In genomic region chr17:70110443-70110880, GRCh38 we compare ENCODE assay signal across 17 cellular contexts. TPM values are rescaled to one million over a fixed set of nuclear protein-coding genes. Genes with fewer than 3 reads are reported as not detected.
A peak's percentile ranks its signal among the peaks of the same experiment; 100 is the strongest.
DNase-seq lines count a peak whose midpoint lies in the region; ATAC-seq and TF ChIP-seq lines count a peak whose summit lies in the region.
"Had no signal": no experiment of that assay in that cellular context is flagged by ENCODE, and none has a peak within 500 bp of the region (broad histone marks: within the 10 kb centered on the region; RNA-seq: fewer than 3 reads in every experiment).

No MANE protein-coding gene starts in this region.

- H3K4me3 ChIP-seq in heart right ventricle (no peak overlapping the region), right atrium auricular region (no peak overlapping the region), epithelial cell of esophagus (ENCODE audit: low read length) (no peak overlapping the region), mucosa of descending colon (no peak overlapping the region), aorta (ENCODE audit: low read length in 2 of 2) (no peak overlapping the region), H7 (ENCODE audit: insufficient read depth, low read depth, low read length) (no peak overlapping the region)

- H3K4me1 ChIP-seq in heart right ventricle (peaks cover 3 to 30% (median 15%) of the 10 kb centered on the region in 9 donors), right atrium auricular region (peaks cover 0 to 11% of the 10 kb centered on the region in 2 donors), mucosa of descending colon (ENCODE audit: low read depth) (no peaks in the 10 kb centered on the region), aorta (ENCODE audit: control insufficient read depth in 1 of 2, insufficient read depth in 2 of 2, low read length in 2 of 2) (no peaks in the 10 kb centered on the region)

- no peak overlapping the region for H3K27ac Mint-ChIP-seq in CD14-positive monocyte
- H3K27ac Mint-ChIP-seq: activated T-helper 2 cell treated with anti-CD3 and anti-CD28 coated beads, Interferon-gamma antibody, Interleukin-2, Interleukin-4, amounts not matched to agents 10 μg/mL and 5 μg/mL and 100 μg/mL, durations not matched to agents 14 hours and 24 hours and 36 hours; naive thymus-derived CD8-positive, alpha-beta T cell; type B pancreatic cell had no signal

- H3K27ac ChIP-seq in heart right ventricle (peak overlapping the region in 8 of 10 donors; percentile 3 to 77 (median 54)), right atrium auricular region (no peak overlapping the region), aorta (ENCODE audit: low read depth in 1 of 2, low read length in 2 of 2) (no peak overlapping the region)

- H3K36me3 Mint-ChIP-seq in CD14-positive monocyte, result no peaks in the 10 kb centered on the region
- H3K36me3 Mint-ChIP-seq: type B pancreatic cell had no signal

- ATAC-seq in heart right ventricle, result peak; percentile 63 to 95 (median 76)
- peak; percentile 35 for ATAC-seq in mucosa of descending colon
- ATAC-seq in aorta (ENCODE audit: low FRiP score), result peak; percentile 49
- ATAC-seq: naive thymus-derived CD8-positive, alpha-beta T cell had no signal

- DNase-seq in heart right ventricle (peak in 1 of 2 donors; percentile 49), right atrium auricular region (ENCODE audit: low spot score) (no peak), epithelial cell of esophagus (ENCODE audit: low read depth) (peak; percentile 65), mucosa of descending colon (no peak), aorta (no peak), cerebellar cortex (ENCODE audit: low spot score) (no peak), H7 (no peak), CD14-positive monocyte (ENCODE audit: low spot score) (no peak)
- DNase-seq: ACHN; activated CD4-positive, alpha-beta T cell treated with anti-CD3 and anti-CD28 coated beads, Interleukin-2, amount 50 U/mL, for 1 hour; caudate nucleus; Karpas-422; naive thymus-derived CD8-positive, alpha-beta T cell; NCI-H187 treated with DMSO at 0.1 percent for 48 hours; T-helper 1 cell had no signal

- H3K27me3 ChIP-seq in heart right ventricle, result no peaks in the 10 kb centered on the region
- H3K27me3 ChIP-seq in right atrium auricular region, result no peaks in the 10 kb centered on the region
- H3K27me3 ChIP-seq in aorta (ENCODE audit: control insufficient read depth in 1 of 2, insufficient read depth in 2 of 2, low read length in 1 of 2), result no peaks in the 10 kb centered on the region
- H3K27me3 ChIP-seq in H7 (ENCODE audit: control insufficient read depth, insufficient read depth, low read length), result no peaks in the 10 kb centered on the region

- intact Hi-C loops in heart right ventricle (cut with DNase I) (no loop called here), mucosa of descending colon (cut with DNase I, micrococcal nuclease) (no loop called here), aorta (cut with DNase I) (no loop called here), CD14-positive monocyte (cut with micrococcal nuclease) (no loop called here)

- no peak overlapping the region for H3K4me3 Mint-ChIP-seq in CD14-positive monocyte
- H3K4me3 Mint-ChIP-seq: naive thymus-derived CD8-positive, alpha-beta T cell; type B pancreatic cell had no signal

- H3K9me3 ChIP-seq in heart right ventricle (no peaks in the 10 kb centered on the region), right atrium auricular region (no peaks in the 10 kb centered on the region), mucosa of descending colon (no peaks in the 10 kb centered on the region), aorta (ENCODE audit: control insufficient read depth, low read length) (no peaks in the 10 kb centered on the region)

- no peaks in the 10 kb centered on the region for H3K36me3 ChIP-seq in heart right ventricle
- no peaks in the 10 kb centered on the region for H3K36me3 ChIP-seq in right atrium auricular region
- H3K36me3 ChIP-seq in mucosa of descending colon (ENCODE audit: low read depth), result no peaks in the 10 kb centered on the region
- H3K36me3 ChIP-seq in aorta (ENCODE audit: control insufficient read depth in 1 of 2, insufficient read depth in 2 of 2, low read length in 1 of 2), result no peaks in the 10 kb centered on the region
- H3K36me3 ChIP-seq in H7 (replicated peaks; ENCODE audit: control insufficient read depth, insufficient read depth, low read length), result no peaks in the 10 kb centered on the region

- 50 to 60% methylated on average over 7 of the region's 7 CpGs for WGBS in heart right ventricle, 2 donors
- WGBS in aorta, 2 donors, result 19 to 40% methylated on average over 7 of the region's 7 CpGs

- peaks cover 0 to 3% (median 2%) of the 10 kb centered on the region in 3 donors for H3K27me3 Mint-ChIP-seq in CD14-positive monocyte (ENCODE audit: low read depth in 3 of 3)
- H3K27me3 Mint-ChIP-seq: type B pancreatic cell had no signal

- H3K4me1 Mint-ChIP-seq in CD14-positive monocyte, result peaks cover 1% of the 10 kb centered on the region
- H3K4me1 Mint-ChIP-seq: naive thymus-derived CD8-positive, alpha-beta T cell had no signal

- H3K9me3 Mint-ChIP-seq in CD14-positive monocyte, result peaks cover 0 to 7% (median 3%) of the 10 kb centered on the region in 7 donors
- H3K9me3 Mint-ChIP-seq: activated T-helper 2 cell treated with anti-CD3 and anti-CD28 coated beads, Interferon-gamma antibody, Interleukin-2, Interleukin-4, amounts not matched to agents 10 μg/mL and 5 μg/mL and 100 μg/mL, durations not matched to agents 14 hours and 24 hours and 36 hours had no signal

- TF ChIP-seq CTCF in heart right ventricle (IDR thresholded peaks at IDR 0.05) (no peak), right atrium auricular region (IDR thresholded peaks at IDR 0.05) (no peak), epithelial cell of esophagus (IDR thresholded peaks at IDR 0.05; ENCODE audit: insufficient read depth, low read depth, low read length, missing control alignments) (no peak), mucosa of descending colon (IDR thresholded peaks at IDR 0.05) (no peak), CD14-positive monocyte (IDR thresholded peaks at IDR 0.05) (no peak)

RNA-seq across cellular contexts. Expression of gene KCNJ16, which starts 35.4 kb away (rescaled TPM):
- under 1 TPM in 4 of 10 donors, not detected in 6; 0.09 to 0.24 (median 0.14) TPM for total RNA-seq in heart right ventricle
- not detected for polyA plus RNA-seq in heart right ventricle
- under 1 TPM in 1 of 2 donors, not detected in 1; 0.59 TPM for total RNA-seq in right atrium auricular region
- 1 to 10 TPM in 1 of 3 donors, under 1 TPM in 1, not detected in 1; 0.09 to 1.1 TPM for total RNA-seq in mucosa of descending colon
- total RNA-seq in aorta, result under 1 TPM in 1 of 2 donors, not detected in 1; 0.24 TPM
- not detected for polyA plus RNA-seq in aorta
- 0.07 and 0.76 TPM in 2 replicates for total RNA-seq in H7 (2014; rRNA removed; shearing (Covaris generic))
- polyA plus RNA-seq in CD14-positive monocyte, result not detected
- total RNA-seq: activated T-helper 2 cell treated with anti-CD3 and anti-CD28 coated beads, Interferon-gamma antibody, Interleukin-2, Interleukin-4, amounts not matched to agents 10 μg/mL and 5 μg/mL and 100 μg/mL, durations not matched to agents 14 hours and 24 hours and 36 hours; naive thymus-derived CD8-positive, alpha-beta T cell had no signal
- polyA plus RNA-seq: naive thymus-derived CD8-positive, alpha-beta T cell had no signal

RNA-seq across cellular contexts. Expression of gene KCNJ2, which starts 58.9 kb away (rescaled TPM):
- total RNA-seq in heart right ventricle, result 10 to 100 TPM; 16.7 to 76.0 (median 46.8) TPM
- 10 to 100 TPM in 1 of 2 donors, 1 to 10 TPM in 1; 3.0 to 31.7 TPM for polyA plus RNA-seq in heart right ventricle
- total RNA-seq in right atrium auricular region, result 10 to 100 TPM in 1 of 2 donors, 1 to 10 TPM in 1; 7.2 to 10.7 TPM
- 10 to 100 TPM in 2 of 3 donors, 1 to 10 TPM in 1; 9.2 to 17.3 (median 14.4) TPM for total RNA-seq in mucosa of descending colon
- 1 to 10 TPM; 3.1 to 5.1 TPM for total RNA-seq in aorta
- under 1 TPM in 1 of 2 donors, not detected in 1; 0.75 TPM for polyA plus RNA-seq in aorta
- total RNA-seq in H7 (2014; rRNA removed; shearing (Covaris generic)), result 0.11 and 0.14 TPM in 2 replicates
- polyA plus RNA-seq in CD14-positive monocyte, result 1 to 10 TPM in 1 of 2 donors, under 1 TPM in 1; 0.37 to 2.0 TPM
- total RNA-seq: naive thymus-derived CD8-positive, alpha-beta T cell had no signal
- polyA plus RNA-seq: naive thymus-derived CD8-positive, alpha-beta T cell had no signal

Comparison
In these comparisons a context has a peak if more than half of its experiments do, and no peak if none do; other contexts are left out.
1. H3K27ac ChIP-seq: peak in heart right ventricle (8 of 10); none in right atrium auricular region (0 of 2) and aorta (0 of 2).
2. Peak in every context shown above with its lines, with median percentiles within 50 percentile points of each other: ATAC-seq.